Comparison of ENCODE assay signal across 19 cellular contexts in genomic region chr9:108166509-108166908, GRCh38.
DNase-seq lines count a peak whose midpoint lies in the region; ATAC-seq and TF ChIP-seq lines count a peak whose summit lies in the region.
"Had no signal": no experiment of that assay in that cellular context is flagged by ENCODE, and none has a peak within 500 bp of the region (broad histone marks: within the 10 kb centered on the region; RNA-seq: fewer than 3 reads in every experiment).

No MANE protein-coding gene starts in this region.

- no peak for TF ChIP-seq POLR2A in GM18505 (IDR thresholded peaks at IDR 0.05; ENCODE audit: borderline replicate concordance, extremely low read depth, insufficient read depth, insufficient read length)

- peak overlapping the region; percentile 78 for H3K27ac ChIP-seq in 22Rv1
- H3K27ac ChIP-seq: C4-2B, GM23248 had no signal

- no peaks in the 10 kb centered on the region for H3K9me3 Mint-ChIP-seq in nephron progenitor cell
- H3K9me3 Mint-ChIP-seq: H9 had no signal

- no peak for ATAC-seq in GM18505 (IDR thresholded peaks at IDR 0.05; ENCODE audit: unreplicated experiment)
- ATAC-seq: Panc1 had no signal

- H3K4me1 Mint-ChIP-seq in nephron progenitor cell: peaks cover 5% of the 10 kb centered on the region
- H3K4me1 Mint-ChIP-seq: IgD-negative memory B cell had no signal

- H3K27me3 Mint-ChIP-seq in nephron progenitor cell (ENCODE audit: low read depth, poor library complexity): no peaks in the 10 kb centered on the region

- TF ChIP-seq CTCF in 22Rv1 (IDR thresholded peaks at IDR 0.05): no peak
- no peak for TF ChIP-seq CTCF in nephron progenitor cell (IDR thresholded peaks at IDR 0.05)

- no peaks in the 10 kb centered on the region for H3K36me3 Mint-ChIP-seq in nephron progenitor cell (ENCODE audit: low read depth)
- H3K36me3 Mint-ChIP-seq: IgD-negative memory B cell had no signal

- peak overlapping the region; percentile 25 for H3K27ac Mint-ChIP-seq in nephron progenitor cell
- H3K27ac Mint-ChIP-seq: H9, IgD-negative memory B cell had no signal

- DNase-seq in LoVo (ENCODE audit: low spot score) (peak; percentile 45), SW480 (ENCODE audit: low spot score) (peak; percentile 35), nephron progenitor cell (no peak), HCEC 1CT (no peak), GM19238 (ENCODE audit: insufficient read length, low spot score) (no peak), NCI-H2227 (lab: John Stamatoyannopoulos, UW; ENCODE audit: unreplicated experiment) (no peak)
- DNase-seq: DMS79; GM23248; H9; MV-4-11; NCI-H187; NCI-H446 treated with DMSO at 0.1 percent for 48 hours; NCI-H748 treated with DMSO at 0.1 percent for 48 hours; NK-92 treated with Interleukin-12 subunit alpha and Interleukin-12 subunit beta, amount 100 ng/mL, for 24 hours had no signal

- H3K4me3 Mint-ChIP-seq in nephron progenitor cell: no peak overlapping the region
- H3K4me3 Mint-ChIP-seq: H9, IgD-negative memory B cell had no signal

Comparison
In these comparisons a context has a peak if more than half of its experiments do, and no peak if none do; other contexts are left out.
1. DNase-seq: peak in LoVo (single experiment) and SW480 (single experiment); none in nephron progenitor cell (single experiment), HCEC 1CT (single experiment), GM19238 (single experiment) and NCI-H2227 (single experiment).